35 cellular contexts compared by ENCODE assay signal in the genomic region with DNA sequence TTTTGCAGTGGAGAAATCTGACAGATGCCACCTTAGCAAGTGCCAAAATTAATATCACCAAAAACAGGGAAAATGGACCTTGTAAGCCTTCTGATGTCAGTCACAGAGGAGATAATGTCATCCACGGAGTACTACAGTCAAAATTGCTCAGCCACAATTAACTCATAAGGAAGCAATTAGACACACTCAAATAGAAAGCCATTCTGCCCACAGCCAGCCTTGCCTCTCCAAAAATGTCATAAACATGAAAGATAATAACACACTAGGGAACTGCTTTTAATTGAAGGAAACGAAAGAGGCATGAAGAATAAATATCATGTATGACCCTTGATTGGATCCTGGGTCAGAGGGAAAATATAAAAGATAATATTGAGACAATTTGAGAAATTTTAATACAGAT.
"Had no signal": no experiment of that assay in that cellular context is flagged by ENCODE, and none has a peak within 500 bp of the region (broad histone marks: within the 10 kb centered on the region; RNA-seq: fewer than 3 reads in every experiment).

No MANE protein-coding gene starts in this region.

- H3K27me3 ChIP-seq: brain microvascular endothelial cell had no signal

- ATAC-seq: activated CD8-positive, alpha-beta memory T cell treated with anti-CD3 and anti-CD28 coated beads, Interleukin-2, amount 10 ng/mL, durations not matched to agents 7 days and 5 days had no signal

- H3K4me1 ChIP-seq: SJCRH30 had no signal

- H3K27ac ChIP-seq: brain microvascular endothelial cell, SJCRH30, SK-N-MC, WERI-Rb-1 had no signal

- DNase-seq: activated CD4-positive, alpha-beta memory T cell treated with anti-CD3 and anti-CD28 coated beads, Interleukin-2, amount 10 ng/mL, durations not matched to agents 7 days and 5 days; activated CD4-positive, alpha-beta T cell treated with anti-CD3 and anti-CD28 coated beads for 1 hour; activated CD4-positive, alpha-beta T cell treated with anti-CD3 and anti-CD28 coated beads for 48 hours; activated CD4-positive, CD25-positive, alpha-beta regulatory T cell; activated CD8-positive, alpha-beta memory T cell treated with anti-CD3 and anti-CD28 coated beads for 24 hours; activated CD8-positive, alpha-beta memory T cell treated with anti-CD3 and anti-CD28 coated beads, Interleukin-2, amount 10 ng/mL, durations not matched to agents 7 days and 5 days; activated CD8-positive, alpha-beta memory T cell treated with anti-CD3 and anti-CD28 coated beads, Interleukin-2, amount 50 U/mL, for 48 hours; activated effector memory CD4-positive, alpha-beta T cell treated with Interleukin-2 at 50 U/mL for 16 hours; activated naive CD4-positive, alpha-beta T cell; activated naive CD4-positive, alpha-beta T cell treated with anti-CD3 and anti-CD28 coated beads, Interleukin-2, amount 50 U/mL, for 16 hours; activated naive CD8-positive, alpha-beta T cell treated with anti-CD3 and anti-CD28 coated beads for 36 hours; activated T-cell treated with anti-CD3 and anti-CD28 coated beads, Interleukin-2, amount 50 U/mL, for 48 hours; amniotic stem cell; aorta; brain microvascular endothelial cell; central memory CD4-positive, alpha-beta T cell; Kasumi-1; KG1; MM.1S; MV-4-11; NCI-H146; NCI-H187; NCI-H2081 treated with DMSO at 0.1 percent for 48 hours; NCI-H2171; NCI-H510A; NCI-H526; NCI-H82; NK-92 treated with Interleukin-12 subunit alpha and Interleukin-12 subunit beta, amount 100 ng/mL, for 24 hours; OCI-M1; Right ventricle myocardium superior; SJCRH30; T1000; WERI-Rb-1 had no signal

- H3K4me3 ChIP-seq: SJCRH30, SK-N-MC had no signal

- H3K36me3 ChIP-seq: brain microvascular endothelial cell, SJCRH30, WERI-Rb-1 had no signal

- H3K9me3 ChIP-seq: SJCRH30 had no signal

- FAIRE-seq: colon had no signal
